In genomic region chr5:60586307-60586901, GRCh38 we compare ENCODE assay signal across 10 cellular contexts.
DNase-seq lines count a peak whose midpoint lies in the region; ATAC-seq and TF ChIP-seq lines count a peak whose summit lies in the region.
"Had no signal": no experiment of that assay in that cellular context is flagged by ENCODE, and none has a peak within 500 bp of the region (broad histone marks: within the 10 kb centered on the region; RNA-seq: fewer than 3 reads in every experiment).

No MANE protein-coding gene starts in this region.

- no peaks in the 10 kb centered on the region for H3K79me2 ChIP-seq in OCI-LY1 (ENCODE audit: insufficient read depth, low read length)

- no peaks in the 10 kb centered on the region for H3K9me2 ChIP-seq in OCI-LY1 (ENCODE audit: low read depth, low read length)

- no peak for ATAC-seq in CD8-positive, alpha-beta T cell
- no peak for ATAC-seq in GM19452 (IDR thresholded peaks at IDR 0.05; ENCODE audit: unreplicated experiment)
- ATAC-seq: activated CD8-positive, alpha-beta T cell treated with anti-CD3 and anti-CD28 coated beads, Interleukin-2, amount 10 ng/mL, durations not matched to agents 7 days and 5 days had no signal

- H3K27me3 Mint-ChIP-seq in CD8-positive, alpha-beta T cell (ENCODE audit: low read depth) = no peaks in the 10 kb centered on the region
- H3K27me3 Mint-ChIP-seq: CD8-positive, alpha-beta memory T cell had no signal

- H3K9me3 Mint-ChIP-seq in CD8-positive, alpha-beta T cell = no peaks in the 10 kb centered on the region
- H3K9me3 Mint-ChIP-seq: CD8-positive, alpha-beta memory T cell had no signal

- no peak overlapping the region for H3K4me2 ChIP-seq in OCI-LY1 (ENCODE audit: low read length)

- POLR2A ChIA-PET in CD8-positive, alpha-beta T cell (lab: Charles Lee) = no interaction called here

- H3K4me1 Mint-ChIP-seq in CD8-positive, alpha-beta T cell (ENCODE audit: low read depth) = no peaks in the 10 kb centered on the region
- H3K4me1 Mint-ChIP-seq: CD8-positive, alpha-beta memory T cell had no signal

- H3K4me3 Mint-ChIP-seq in CD8-positive, alpha-beta T cell = no peak overlapping the region
- H3K4me3 Mint-ChIP-seq: activated CD8-positive, alpha-beta T cell treated with anti-CD3 and anti-CD28 coated beads, Interleukin-2, amount 10 ng/mL, durations not matched to agents 7 days and 5 days; CD8-positive, alpha-beta memory T cell had no signal

- intact Hi-C loops in tibial artery (cut with DNase I; ENCODE audit: low total_unique reads) = loop anchor here (5.0 kb wide), 1 partner anchor 769 kb away; no protein-coding TSS in a partner anchor
- intact Hi-C loops in CD8-positive, alpha-beta T cell (cut with DNase I, micrococcal nuclease) = no loop called here

- H3K27ac ChIP-seq in OCI-LY1 (ENCODE audit: low read depth, low read length, poor library complexity, severe bottlenecking) (no peak overlapping the region), tibial artery (no peak overlapping the region)
- no peak overlapping the region for H3K27ac ChIP-seq in CD8-positive, alpha-beta T cell (ENCODE audit: low read depth, low read length)

- DNase-seq in NOMO-1 treated with DMSO at 0.1 percent for 48 hours (lab: John Stamatoyannopoulos, UW; ENCODE audit: unreplicated experiment) = peak; percentile 31
- DNase-seq in NOMO-1 treated with dmso at 0.1 percent for 144 hours (lab: John Stamatoyannopoulos, UW; ENCODE audit: unreplicated experiment) = no peak
- peak; percentile 80 for DNase-seq in fibroblast of peridontal ligament (ENCODE audit: extremely low read depth)
- no peak for DNase-seq in tibial artery
- no peak for DNase-seq in CD8-positive, alpha-beta T cell
- no peak for DNase-seq in ecto neural progenitor cell (ENCODE audit: low spot score)
- DNase-seq: activated CD8-positive, alpha-beta T cell treated with anti-CD3 and anti-CD28 coated beads, Interleukin-2, amount 10 ng/mL, durations not matched to agents 7 days and 5 days; CD8-positive, alpha-beta memory T cell had no signal

- H2AFZ ChIP-seq in OCI-LY1 (ENCODE audit: low read length) = no peak overlapping the region

- H3F3A ChIP-seq in OCI-LY1 (ENCODE audit: insufficient read depth, low read length) = no peaks in the 10 kb centered on the region

- H3K9ac ChIP-seq in OCI-LY1 (ENCODE audit: low read length) = no peak overlapping the region

- no peaks in the 10 kb centered on the region for H4K20me1 ChIP-seq in OCI-LY1 (ENCODE audit: insufficient read depth, low read length)

- TF ChIP-seq CTCF in OCI-LY1 (IDR thresholded peaks at IDR 0.05; ENCODE audit: low read length) (peak; percentile 54; the same call in 1 of the 2 replicates), tibial artery (IDR thresholded peaks at IDR 0.05) (peak; percentile 53 to 58)
- TF ChIP-seq CTCF in CD8-positive, alpha-beta T cell (IDR thresholded peaks at IDR 0.05) = no peak

- H3K27me3 ChIP-seq in OCI-LY1 (ENCODE audit: insufficient read depth, low read length) (no peaks in the 10 kb centered on the region), tibial artery (no peaks in the 10 kb centered on the region)
- H3K27me3 ChIP-seq in CD8-positive, alpha-beta T cell (ENCODE audit: insufficient read depth, low read length) = no peaks in the 10 kb centered on the region

- H3K4me3 ChIP-seq in OCI-LY1 (ENCODE audit: low read depth, low read length, poor library complexity, severe bottlenecking) (no peak overlapping the region), tibial artery (no peak overlapping the region)
- H3K4me3 ChIP-seq in CD8-positive, alpha-beta T cell (ENCODE audit: low read depth, low read length) = no peak overlapping the region

- CTCF ChIA-PET in CD8-positive, alpha-beta T cell (lab: Charles Lee) = no interaction called here

- no peaks in the 10 kb centered on the region for H3K36me3 Mint-ChIP-seq in CD8-positive, alpha-beta T cell
- H3K36me3 Mint-ChIP-seq: CD8-positive, alpha-beta memory T cell had no signal

- H3K36me3 ChIP-seq in OCI-LY1 (ENCODE audit: insufficient read depth, low read length) = no peaks in the 10 kb centered on the region
- H3K36me3 ChIP-seq in tibial artery = no peaks in the 10 kb centered on the region
- no peaks in the 10 kb centered on the region for H3K36me3 ChIP-seq in CD8-positive, alpha-beta T cell (ENCODE audit: insufficient read depth, low read length)

- H3K4me1 ChIP-seq in OCI-LY1 (ENCODE audit: insufficient read depth, low read length, severe bottlenecking) = no peaks in the 10 kb centered on the region
- peaks cover 0 to 18% (median 0%) of the 10 kb centered on the region in 4 donors for H3K4me1 ChIP-seq in tibial artery
- no peaks in the 10 kb centered on the region for H3K4me1 ChIP-seq in CD8-positive, alpha-beta T cell (ENCODE audit: insufficient read depth, low read length)

- H3K9me3 ChIP-seq in OCI-LY1 (ENCODE audit: low read length) (no peaks in the 10 kb centered on the region), tibial artery (no peaks in the 10 kb centered on the region)
- H3K9me3 ChIP-seq in CD8-positive, alpha-beta T cell (ENCODE audit: low read length) = no peaks in the 10 kb centered on the region

- H3K27ac Mint-ChIP-seq in CD8-positive, alpha-beta T cell = no peak overlapping the region
- H3K27ac Mint-ChIP-seq: activated CD8-positive, alpha-beta T cell treated with anti-CD3 and anti-CD28 coated beads, Interleukin-2, amount 10 ng/mL, durations not matched to agents 7 days and 5 days; CD8-positive, alpha-beta memory T cell had no signal

Comparison
In these comparisons a context has a peak if more than half of its experiments do, and no peak if none do; other contexts are left out.
1. DNase-seq: peak in NOMO-1 treated with DMSO at 0.1 percent for 48 hours (single experiment) and fibroblast of peridontal ligament (single experiment); none in NOMO-1 treated with dmso at 0.1 percent for 144 hours (single experiment), tibial artery (0 of 2), CD8-positive, alpha-beta T cell (0 of 7) and ecto neural progenitor cell (single experiment).